ENCODE assay signal across 27 cellular contexts in the genomic region with DNA sequence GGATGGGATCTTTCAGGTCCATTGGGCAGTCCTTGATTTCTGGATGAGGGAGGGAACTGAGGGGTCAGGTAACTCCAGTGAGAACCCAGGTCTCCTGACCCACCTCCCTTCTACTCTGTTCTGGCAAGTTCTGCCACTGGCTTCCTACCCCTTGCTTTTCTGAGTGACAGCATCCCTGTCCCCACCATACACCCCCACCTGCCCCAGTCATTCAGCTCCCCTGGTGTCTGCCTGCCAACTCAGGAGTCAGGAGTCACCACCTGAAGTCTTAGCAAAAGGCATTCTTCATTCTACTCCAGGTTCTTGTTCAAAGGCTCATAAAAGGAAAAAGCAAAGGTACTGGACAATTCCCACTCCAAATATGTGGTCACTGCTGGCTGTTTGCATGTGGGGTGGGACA. TPM values are rescaled to one million over a fixed set of nuclear protein-coding genes. Genes with fewer than 3 reads are reported as not detected.
"Had no signal": no experiment of that assay in that cellular context is flagged by ENCODE, and none has a peak within 500 bp of the region (broad histone marks: within the 10 kb centered on the region; RNA-seq: fewer than 3 reads in every experiment).

No MANE protein-coding gene starts in this region.

- H2AFZ ChIP-seq: parathyroid adenoma had no signal

- DNase-seq: dorsolateral prefrontal cortex; effector CD4-positive, alpha-beta T cell; foreskin fibroblast; gastrocnemius medialis; heart right ventricle; left ventricle myocardium superior; lower lobe of right lung; mucosa of descending colon; naive B cell; right cardiac atrium; sigmoid colon; spleen; stimulated activated CD4-positive, alpha-beta T cell treated with anti-CD3 and anti-CD28 coated beads, Interleukin-4, amount 100 ng/mL, for 4 hours; stimulated activated naive CD8-positive, alpha-beta T cell treated with anti-CD3 and anti-CD28 coated beads, Interleukin-15, Interleukin-2, amounts not matched to agents 100 U/mL and 50 U/mL, for 24 hours; transverse colon; upper lobe of right lung; uterus had no signal

- H3K9me3 Mint-ChIP-seq: memory B cell; mesothelial cell of epicardium; naive B cell; natural killer cell treated with Interleukin-12 subunit alpha and Interleukin-12 subunit beta and Interleukin-15 and Interleukin-18, amount 100 ng/mL, for 72 hours; neural crest cell; stimulated activated memory B cell treated with anti-CD40 and anti-IgM and Interleukin-4, amounts not matched to agents 10 μg/mL and 1 μg/mL and 100 μg/mL, for 72 hours had no signal

- H3K27ac Mint-ChIP-seq: memory B cell; mesothelial cell of epicardium; natural killer cell treated with Interleukin-12 subunit alpha and Interleukin-12 subunit beta and Interleukin-15 and Interleukin-18, amount 100 ng/mL, for 72 hours; stimulated activated memory B cell treated with anti-CD40 and anti-IgM and Interleukin-4, amounts not matched to agents 10 μg/mL and 1 μg/mL and 100 μg/mL, for 72 hours had no signal

- H3K36me3 ChIP-seq: gastrocnemius medialis, heart right ventricle, lower lobe of right lung, prostate gland, sigmoid colon, spleen, thoracic aorta, transverse colon, upper lobe of right lung, uterus had no signal

- H3K27ac ChIP-seq: gastrocnemius medialis, heart right ventricle, lower lobe of right lung, parathyroid adenoma, prostate gland, spleen, thoracic aorta, transverse colon, upper lobe of right lung had no signal

- H3K4me3 Mint-ChIP-seq: memory B cell; mesothelial cell of epicardium; naive B cell; natural killer cell treated with Interleukin-12 subunit alpha and Interleukin-12 subunit beta and Interleukin-15 and Interleukin-18, amount 100 ng/mL, for 72 hours; neural crest cell; stimulated activated memory B cell treated with anti-CD40 and anti-IgM and Interleukin-4, amounts not matched to agents 10 μg/mL and 1 μg/mL and 100 μg/mL, for 72 hours had no signal

- FAIRE-seq: colon, keratinocyte had no signal

- ATAC-seq: gastrocnemius medialis; heart right ventricle; left ventricle myocardium superior; lower lobe of right lung; mucosa of descending colon; right cardiac atrium; stimulated activated memory B cell treated with anti-CD40 and anti-IgM and Interleukin-4, amounts not matched to agents 10 μg/mL and 1 μg/mL and 100 μg/mL, for 72 hours; stimulated activated naive CD8-positive, alpha-beta T cell treated with anti-CD3 and anti-CD28 coated beads, Interleukin-15, Interleukin-2, amounts not matched to agents 100 U/mL and 50 U/mL, for 24 hours; upper lobe of right lung had no signal

- H3K36me3 Mint-ChIP-seq: memory B cell; mesothelial cell of epicardium; naive B cell; natural killer cell treated with Interleukin-12 subunit alpha and Interleukin-12 subunit beta and Interleukin-15 and Interleukin-18, amount 100 ng/mL, for 72 hours; stimulated activated memory B cell treated with anti-CD40 and anti-IgM and Interleukin-4, amounts not matched to agents 10 μg/mL and 1 μg/mL and 100 μg/mL, for 72 hours had no signal

- H3K4me1 ChIP-seq: gastrocnemius medialis, lower lobe of right lung, parathyroid adenoma, prostate gland, spleen, upper lobe of right lung, uterus had no signal

- H3K4me1 Mint-ChIP-seq: stimulated activated memory B cell treated with anti-CD40 and anti-IgM and Interleukin-4, amounts not matched to agents 10 μg/mL and 1 μg/mL and 100 μg/mL, for 72 hours had no signal

- H3K79me2 ChIP-seq: parathyroid adenoma had no signal

- H3K9ac ChIP-seq: parathyroid adenoma had no signal

- H3K9me3 ChIP-seq: gastrocnemius medialis, heart right ventricle, lower lobe of right lung, mucosa of descending colon, prostate gland, sigmoid colon, spleen, thoracic aorta, transverse colon, upper lobe of right lung, uterus had no signal

- H3K27me3 ChIP-seq: dorsolateral prefrontal cortex, gastrocnemius medialis, sigmoid colon, transverse colon, upper lobe of right lung, uterus had no signal

- H3K4me3 ChIP-seq: dorsolateral prefrontal cortex, gastrocnemius medialis, heart right ventricle, lower lobe of right lung, mucosa of descending colon, prostate gland, sigmoid colon, spleen, thoracic aorta, transverse colon, upper lobe of right lung, uterus had no signal

RNA-seq across cellular contexts. Expression of a gene that starts 26.6 kb away (rescaled TPM):
- total RNA-seq: natural killer cell treated with Interleukin-12 subunit alpha and Interleukin-12 subunit beta and Interleukin-15 and Interleukin-18, amount 100 ng/mL, for 72 hours had no signal
